18 cellular contexts compared by ENCODE assay signal in the genomic region with DNA sequence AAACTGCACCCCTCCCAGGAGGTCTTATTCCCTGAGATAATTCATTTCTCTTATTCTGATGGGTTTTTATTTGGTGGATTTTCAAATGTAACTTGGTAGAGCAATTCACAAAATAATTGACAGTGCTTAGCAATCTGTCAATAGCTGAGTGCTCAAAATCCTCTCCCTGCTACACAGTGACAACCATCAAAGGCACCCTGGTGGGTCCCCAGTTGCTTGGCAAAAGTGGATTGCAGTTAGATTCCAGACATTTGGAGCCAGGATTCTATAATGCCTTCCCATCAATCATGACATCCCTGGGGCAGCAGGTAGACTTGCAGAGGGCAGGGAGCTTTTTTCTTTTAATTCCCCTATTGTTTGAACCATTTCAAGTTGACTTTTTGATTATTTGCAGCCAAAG. TPM values are rescaled to one million over a fixed set of nuclear protein-coding genes. Genes with fewer than 3 reads are reported as not detected.
DNase-seq lines count a peak whose midpoint lies in the region; ATAC-seq and TF ChIP-seq lines count a peak whose summit lies in the region.
"Had no signal": no experiment of that assay in that cellular context is flagged by ENCODE, and none has a peak within 500 bp of the region (broad histone marks: within the 10 kb centered on the region; RNA-seq: fewer than 3 reads in every experiment).

No MANE protein-coding gene starts in this region.

- H3K27ac ChIP-seq in GM23338 (ENCODE audit: low read depth) = no peak overlapping the region
- H3K27ac ChIP-seq in mesendoderm (ENCODE audit: low read depth, low read length) = no peak overlapping the region
- no peak overlapping the region for H3K27ac ChIP-seq in left lung

- ATAC-seq in GM23338 = no peak
- ATAC-seq in left lung = no peak
- ATAC-seq in HG03196 (IDR thresholded peaks at IDR 0.05; ENCODE audit: unreplicated experiment) = no peak
- ATAC-seq: HCT116 had no signal

- H3K4me2 ChIP-seq in GM23338 (0 out of 2 replicates have a peak overlapping the region, but pooled peaks have one; percentile 6), mesendoderm (ENCODE audit: low read length) (no peak overlapping the region)

- peaks cover 2% of the 10 kb centered on the region for H3K27me3 Mint-ChIP-seq in GM23338 (ENCODE audit: insufficient read depth, low read depth, poor library complexity)
- H3K27me3 Mint-ChIP-seq: CD4-positive, alpha-beta memory T cell had no signal

- H3K79me1 ChIP-seq in mesendoderm (ENCODE audit: low read length) = no peaks in the 10 kb centered on the region

- H3K36me3 ChIP-seq in GM23338 (ENCODE audit: insufficient read depth) (no peaks in the 10 kb centered on the region), mesendoderm (ENCODE audit: control insufficient read depth, insufficient read depth, low read length) (no peaks in the 10 kb centered on the region), left lung (no peaks in the 10 kb centered on the region)

- H3K27me3 ChIP-seq in GM23338 (ENCODE audit: insufficient read depth) (no peaks in the 10 kb centered on the region), mesendoderm (ENCODE audit: insufficient read depth, low read length, poor library complexity) (no peaks in the 10 kb centered on the region), left lung (no peaks in the 10 kb centered on the region)

- no peak overlapping the region for H4K8ac ChIP-seq in mesendoderm (ENCODE audit: low read depth, low read length)

- TF ChIP-seq CTCF in GM23338 (conservative IDR thresholded peaks at IDR 0.05; ENCODE audit: low read depth in 2 of 2) (no peak), left lung (IDR thresholded peaks at IDR 0.05) (no peak)

- H3K9me3 Mint-ChIP-seq in GM23338 = no peaks in the 10 kb centered on the region; the same call in 2 of the 3 replicates

- H3K18ac ChIP-seq in mesendoderm (ENCODE audit: low read length) = no peak overlapping the region

- no peak overlapping the region for H2BK120ac ChIP-seq in mesendoderm (ENCODE audit: low read depth, low read length)

- no peak overlapping the region for H3K4me3 ChIP-seq in GM23338
- H3K4me3 ChIP-seq in mesendoderm (ENCODE audit: low read length) = no peak overlapping the region
- no peak overlapping the region for H3K4me3 ChIP-seq in left lung

- H3K36me3 Mint-ChIP-seq in GM23338 (ENCODE audit: low read depth) = no peaks in the 10 kb centered on the region; the same call in 1 of the 3 replicates

- no peaks in the 10 kb centered on the region for H4K20me1 ChIP-seq in GM23338 (replicated peaks; ENCODE audit: insufficient read depth)

- H2BK15ac ChIP-seq in mesendoderm (replicated peaks; ENCODE audit: low read depth) = no peak overlapping the region

- H4K5ac ChIP-seq in mesendoderm (ENCODE audit: low read length) = no peak overlapping the region

- no peaks in the 10 kb centered on the region for H3K9me3 ChIP-seq in left lung

- no peak overlapping the region for H3K4me3 Mint-ChIP-seq in GM23338
- H3K4me3 Mint-ChIP-seq: CD4-positive, alpha-beta memory T cell had no signal

- no peaks in the 10 kb centered on the region for H3K9me2 ChIP-seq in GM23338 (ENCODE audit: insufficient read depth)

- H3K27ac Mint-ChIP-seq in GM23338 = no peak overlapping the region
- H3K27ac Mint-ChIP-seq: CD4-positive, alpha-beta memory T cell had no signal

- H3K23ac ChIP-seq in mesendoderm (ENCODE audit: low read length) = no peak overlapping the region

- no peak overlapping the region for H3K9ac ChIP-seq in mesendoderm (ENCODE audit: low read length)

- H3K4me1 ChIP-seq in GM23338 (ENCODE audit: insufficient read depth) = peaks cover 38% of the 10 kb centered on the region
- H3K4me1 ChIP-seq in mesendoderm (ENCODE audit: control insufficient read depth, low read depth, low read length) = no peaks in the 10 kb centered on the region
- no peaks in the 10 kb centered on the region for H3K4me1 ChIP-seq in left lung

- H3K4me1 Mint-ChIP-seq in GM23338 = peaks cover 28% of the 10 kb centered on the region

- intact Hi-C loops in left lung (cut with DNase I) = no loop called here

- H3K4ac ChIP-seq in mesendoderm (ENCODE audit: low read depth, low read length) = no peak overlapping the region

- DNase-seq in ELF-1 (ENCODE audit: low read depth, low spot score) = peak; percentile 47
- DNase-seq in GM23338 (ENCODE audit: low spot score) = no peak
- peak; percentile 2 for DNase-seq in NCI-H82 treated with DMSO at 0.1 percent for 48 hours (lab: John Stamatoyannopoulos, UW; ENCODE audit: unreplicated experiment)
- peak; percentile 22 for DNase-seq in mesendoderm
- DNase-seq in left lung = no peak
- no peak for DNase-seq in HT-29 (ENCODE audit: low spot score)
- DNase-seq in NCI-H526 (lab: John Stamatoyannopoulos, UW) = no peak
- DNase-seq: C1 segment of cervical spinal cord; Calu3; CD4-positive, alpha-beta memory T cell; COR-L47; DMS53; DMS79 treated with DMSO at 0.1 percent for 48 hours; H7 had no signal

- H3F3A ChIP-seq in GM23338 (replicated peaks; ENCODE audit: low read depth) = no peaks in the 10 kb centered on the region

- no peak overlapping the region for H2AK5ac ChIP-seq in mesendoderm (ENCODE audit: low read length)

- no peak overlapping the region for H2AFZ ChIP-seq in GM23338

- H3K79me2 ChIP-seq in GM23338 (replicated peaks; ENCODE audit: insufficient read depth) = no peaks in the 10 kb centered on the region
- H3K79me2 ChIP-seq in mesendoderm (ENCODE audit: control insufficient read depth, insufficient read depth, low read length) = no peaks in the 10 kb centered on the region

- no peak overlapping the region for H3K56ac ChIP-seq in mesendoderm (ENCODE audit: low read length)

- H2BK5ac ChIP-seq in mesendoderm (ENCODE audit: low read length) = no peak overlapping the region

TF ChIP-seq in GM23338, 12 proteins besides CTCF, POLR2A, EP300 and RAD21 (continues in another document):
- TF ChIP-seq, protein P1, sequence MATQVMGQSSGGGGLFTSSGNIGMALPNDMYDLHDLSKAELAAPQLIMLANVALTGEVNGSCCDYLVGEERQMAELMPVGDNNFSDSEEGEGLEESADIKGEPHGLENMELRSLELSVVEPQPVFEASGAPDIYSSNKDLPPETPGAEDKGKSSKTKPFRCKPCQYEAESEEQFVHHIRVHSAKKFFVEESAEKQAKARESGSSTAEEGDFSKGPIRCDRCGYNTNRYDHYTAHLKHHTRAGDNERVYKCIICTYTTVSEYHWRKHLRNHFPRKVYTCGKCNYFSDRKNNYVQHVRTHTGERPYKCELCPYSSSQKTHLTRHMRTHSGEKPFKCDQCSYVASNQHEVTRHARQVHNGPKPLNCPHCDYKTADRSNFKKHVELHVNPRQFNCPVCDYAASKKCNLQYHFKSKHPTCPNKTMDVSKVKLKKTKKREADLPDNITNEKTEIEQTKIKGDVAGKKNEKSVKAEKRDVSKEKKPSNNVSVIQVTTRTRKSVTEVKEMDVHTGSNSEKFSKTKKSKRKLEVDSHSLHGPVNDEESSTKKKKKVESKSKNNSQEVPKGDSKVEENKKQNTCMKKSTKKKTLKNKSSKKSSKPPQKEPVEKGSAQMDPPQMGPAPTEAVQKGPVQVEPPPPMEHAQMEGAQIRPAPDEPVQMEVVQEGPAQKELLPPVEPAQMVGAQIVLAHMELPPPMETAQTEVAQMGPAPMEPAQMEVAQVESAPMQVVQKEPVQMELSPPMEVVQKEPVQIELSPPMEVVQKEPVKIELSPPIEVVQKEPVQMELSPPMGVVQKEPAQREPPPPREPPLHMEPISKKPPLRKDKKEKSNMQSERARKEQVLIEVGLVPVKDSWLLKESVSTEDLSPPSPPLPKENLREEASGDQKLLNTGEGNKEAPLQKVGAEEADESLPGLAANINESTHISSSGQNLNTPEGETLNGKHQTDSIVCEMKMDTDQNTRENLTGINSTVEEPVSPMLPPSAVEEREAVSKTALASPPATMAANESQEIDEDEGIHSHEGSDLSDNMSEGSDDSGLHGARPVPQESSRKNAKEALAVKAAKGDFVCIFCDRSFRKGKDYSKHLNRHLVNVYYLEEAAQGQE (IDR thresholded peaks at IDR 0.05; ENCODE audit: unreplicated experiment) = no peak
- no peak for TF ChIP-seq ZNF331 (CRISPR knock-in tag; IDR thresholded peaks at IDR 0.05; ENCODE audit: low read depth)
- no peak for TF ChIP-seq POLR2AphosphoS5 (IDR thresholded peaks at IDR 0.05; ENCODE audit: low read depth)
- no peak for TF ChIP-seq STAT1 (IDR thresholded peaks at IDR 0.05; ENCODE audit: unreplicated experiment)
- TF ChIP-seq ZNF114 (CRISPR knock-in tag; IDR thresholded peaks at IDR 0.05) = no peak
- TF ChIP-seq, protein P2, sequence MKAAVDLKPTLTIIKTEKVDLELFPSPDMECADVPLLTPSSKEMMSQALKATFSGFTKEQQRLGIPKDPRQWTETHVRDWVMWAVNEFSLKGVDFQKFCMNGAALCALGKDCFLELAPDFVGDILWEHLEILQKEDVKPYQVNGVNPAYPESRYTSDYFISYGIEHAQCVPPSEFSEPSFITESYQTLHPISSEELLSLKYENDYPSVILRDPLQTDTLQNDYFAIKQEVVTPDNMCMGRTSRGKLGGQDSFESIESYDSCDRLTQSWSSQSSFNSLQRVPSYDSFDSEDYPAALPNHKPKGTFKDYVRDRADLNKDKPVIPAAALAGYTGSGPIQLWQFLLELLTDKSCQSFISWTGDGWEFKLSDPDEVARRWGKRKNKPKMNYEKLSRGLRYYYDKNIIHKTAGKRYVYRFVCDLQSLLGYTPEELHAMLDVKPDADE (IDR thresholded peaks at IDR 0.05) = no peak
- no peak for TF ChIP-seq EZH2phosphoT487 (IDR thresholded peaks at IDR 0.05; ENCODE audit: unreplicated experiment)
- no peak for TF ChIP-seq EZH2 (IDR thresholded peaks at IDR 0.05; ENCODE audit: low read depth, unreplicated experiment)

RNA-seq across cellular contexts. Expression of a gene that starts 59.0 kb away (rescaled TPM):
- total RNA-seq in GM23338 (2014; rRNA removed; shearing (Covaris generic)) = 3.0 and 9.1 TPM in 2 replicates
- polyA plus RNA-seq in GM23338 (2016; fragmentation: Nextera tagmentation; extraction: Ambion mirVana) = 6.9 and 8.3 TPM in 2 replicates
- polyA plus RNA-seq in mesendoderm (2013, experiment 1 of 2) = 2.8 TPM
- 1.1 TPM for polyA plus RNA-seq in mesendoderm (2013, experiment 2 of 2)
- 10 to 100 TPM; 12.8 to 16.3 TPM for total RNA-seq in left lung
- not detected in 2 replicates for total RNA-seq in HT-29 (2014; rRNA removed; shearing (Covaris generic))
- total RNA-seq: A673, Daoy had no signal

Comparison
In these comparisons a context has a peak if more than half of its experiments do, and no peak if none do; other contexts are left out.
1. DNase-seq: peak in ELF-1 (single experiment), NCI-H82 treated with DMSO at 0.1 percent for 48 hours (single experiment) and mesendoderm (single experiment); none in GM23338 (single experiment), left lung (0 of 2), HT-29 (single experiment) and NCI-H526 (0 of 2).